Comparison of ENCODE assay signal across 24 cellular contexts in the genomic region with DNA sequence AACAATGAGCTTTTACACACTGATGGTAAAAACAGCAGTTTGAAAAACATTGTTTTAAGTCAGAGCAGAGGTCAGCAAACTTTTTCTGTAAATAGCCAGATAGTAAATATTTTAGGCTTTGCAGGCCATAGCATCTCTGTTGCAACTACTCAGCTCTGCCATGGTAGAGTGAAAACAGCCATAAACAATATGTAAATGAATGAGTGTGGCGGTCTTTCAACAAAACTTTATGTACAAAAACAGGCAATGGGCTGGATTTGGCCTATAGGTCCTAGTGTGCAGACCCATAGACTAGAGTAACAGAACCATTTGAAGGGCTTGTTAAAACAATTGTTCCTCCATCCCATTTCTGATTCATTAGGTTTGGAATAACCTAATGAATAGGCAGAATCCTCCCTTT.
A peak's percentile ranks its signal among the peaks of the same experiment; 100 is the strongest.
DNase-seq lines count a peak whose midpoint lies in the region; ATAC-seq and TF ChIP-seq lines count a peak whose summit lies in the region.
"Had no signal": no experiment of that assay in that cellular context is flagged by ENCODE, and none has a peak within 500 bp of the region (broad histone marks: within the 10 kb centered on the region; RNA-seq: fewer than 3 reads in every experiment).

No MANE protein-coding gene starts in this region.

- TF ChIP-seq POLR2A in breast epithelium (IDR thresholded peaks at IDR 0.05): no peak

- peaks cover 31% of the 10 kb centered on the region for H3F3A ChIP-seq in smooth muscle cell (ENCODE audit: low read depth)

- H3K27ac Mint-ChIP-seq in WTC11: no peak overlapping the region
- no peak overlapping the region for H3K27ac Mint-ChIP-seq in T-helper 2 cell treated with Interferon-gamma antibody and Interleukin-4, amounts not matched to agents 5 μg/mL and 100 μg/mL, for 36 hours
- H3K27ac Mint-ChIP-seq: activated T-cell treated with anti-CD3 and anti-CD28 coated beads, Interleukin-2, amount 50 U/mL, for 24 hours; CD4-positive, alpha-beta memory T cell; dendritic cell treated with granulocyte-macrophage colony-stimulating factor and Interleukin-4, amounts not matched to agents 40 ng/mL and 50 ng/mL, for 4 days; natural killer cell; T-helper 17 cell had no signal

- BruUV-seq in mammary epithelial cell (replicated peaks; lab: Mats Ljungman, UMichigan): no TSS peak

- POLR2A ChIA-PET in WTC11 (lab: Charles Lee): no interaction called here

- H3K9me3 ChIP-seq in mammary epithelial cell (replicated peaks; ENCODE audit: insufficient read depth, low read length): no peaks in the 10 kb centered on the region
- no peaks in the 10 kb centered on the region for H3K9me3 ChIP-seq in breast epithelium
- H3K9me3 ChIP-seq in smooth muscle cell (replicated peaks; ENCODE audit: low read depth): no peaks in the 10 kb centered on the region
- H3K9me3 ChIP-seq: heart left ventricle had no signal

- H3K27ac ChIP-seq in mammary epithelial cell (ENCODE audit: insufficient read depth, low read depth, low read length): peak overlapping the region; percentile 98
- peak overlapping the region in 1 of 2 donors; percentile 81 for H3K27ac ChIP-seq in breast epithelium
- H3K27ac ChIP-seq in foreskin keratinocyte: peak overlapping the region; percentile 92
- peak overlapping the region; percentile 94 for H3K27ac ChIP-seq in smooth muscle cell (ENCODE audit: low read depth)
- H3K27ac ChIP-seq: parathyroid adenoma had no signal

- peaks cover 43% of the 10 kb centered on the region for H3K27me3 Mint-ChIP-seq in WTC11 (ENCODE audit: low read depth)
- no peaks in the 10 kb centered on the region for H3K27me3 Mint-ChIP-seq in T-helper 2 cell treated with Interferon-gamma antibody and Interleukin-4, amounts not matched to agents 5 μg/mL and 100 μg/mL, for 36 hours (ENCODE audit: low read depth)
- H3K27me3 Mint-ChIP-seq: activated T-cell treated with anti-CD3 and anti-CD28 coated beads, Interleukin-2, amount 50 U/mL, for 24 hours; CD4-positive, alpha-beta memory T cell; dendritic cell treated with granulocyte-macrophage colony-stimulating factor and Interleukin-4, amounts not matched to agents 40 ng/mL and 50 ng/mL, for 4 days; T-helper 17 cell; type B pancreatic cell had no signal

- intact Hi-C loops in mammary epithelial cell (cut with micrococcal nuclease): no loop called here
- intact Hi-C loops in breast epithelium (cut with DNase I; ENCODE audit: low total_unique reads): no loop called here

- TF ChIP-seq CTCF in mammary epithelial cell (conservative IDR thresholded peaks at IDR 0.05 in 1 of 2, IDR thresholded peaks at IDR 0.05 in 1 of 2; ENCODE audit: extremely low read depth in 1 of 2, insufficient read depth in 1 of 2, low read depth in 1 of 2, low read length in 2 of 2) (no peak), breast epithelium (IDR thresholded peaks at IDR 0.05) (no peak), WTC11 (IDR thresholded peaks at IDR 0.05) (no peak), foreskin keratinocyte (conservative IDR thresholded peaks at IDR 0.05) (no peak), smooth muscle cell (IDR thresholded peaks at IDR 0.05; ENCODE audit: borderline replicate concordance, insufficient read depth, poor library complexity, severe bottlenecking) (no peak)

- H3K4me2 ChIP-seq in mammary epithelial cell (ENCODE audit: insufficient read depth, low read depth, low read length): no peak overlapping the region
- peak overlapping the region; percentile 40 for H3K4me2 ChIP-seq in smooth muscle cell

- H3K4me1 ChIP-seq in mammary epithelial cell (ENCODE audit: insufficient read depth, low read length) (peaks cover 52% of the 10 kb centered on the region), breast epithelium (peaks cover 0 to 15% of the 10 kb centered on the region in 2 donors), foreskin keratinocyte (peaks cover 26% of the 10 kb centered on the region), smooth muscle cell (ENCODE audit: low read depth) (peaks cover 38% of the 10 kb centered on the region)

- H3K36me3 Mint-ChIP-seq in WTC11: peaks cover 18% of the 10 kb centered on the region
- peaks cover 6% of the 10 kb centered on the region for H3K36me3 Mint-ChIP-seq in T-helper 2 cell treated with Interferon-gamma antibody and Interleukin-4, amounts not matched to agents 5 μg/mL and 100 μg/mL, for 36 hours (ENCODE audit: low read depth)
- H3K36me3 Mint-ChIP-seq: natural killer cell had no signal

- H3K79me2 ChIP-seq in mammary epithelial cell (ENCODE audit: insufficient read depth, low read length) (no peaks in the 10 kb centered on the region), smooth muscle cell (ENCODE audit: low read depth) (no peaks in the 10 kb centered on the region)
- H3K79me2 ChIP-seq: parathyroid adenoma had no signal

- peaks cover 2% of the 10 kb centered on the region for H3K36me3 ChIP-seq in mammary epithelial cell (ENCODE audit: insufficient read depth, low read length)
- H3K36me3 ChIP-seq in breast epithelium: no peaks in the 10 kb centered on the region
- no peaks in the 10 kb centered on the region for H3K36me3 ChIP-seq in smooth muscle cell (ENCODE audit: low read depth)

- dilution Hi-C loops in mammary epithelial cell (cut with HindIII; ENCODE audit: low sequenced_read_pairs): no loop called here

- H3K4me3 Mint-ChIP-seq in WTC11: no peak overlapping the region
- H3K4me3 Mint-ChIP-seq in T-helper 2 cell treated with Interferon-gamma antibody and Interleukin-4, amounts not matched to agents 5 μg/mL and 100 μg/mL, for 36 hours: no peak overlapping the region
- H3K4me3 Mint-ChIP-seq: activated T-cell treated with anti-CD3 and anti-CD28 coated beads, Interleukin-2, amount 50 U/mL, for 24 hours; CD4-positive, alpha-beta memory T cell; dendritic cell treated with granulocyte-macrophage colony-stimulating factor and Interleukin-4, amounts not matched to agents 40 ng/mL and 50 ng/mL, for 4 days; natural killer cell; T-helper 17 cell had no signal

- H2AFZ ChIP-seq in mammary epithelial cell (ENCODE audit: low read depth, low read length) (no peak overlapping the region), smooth muscle cell (ENCODE audit: low read depth) (no peak overlapping the region)
- H2AFZ ChIP-seq: parathyroid adenoma had no signal

- WGBS in mammary epithelial cell (ENCODE audit: low coverage, missing lambda C conversion rate): 94% methylated on average over 1 of the region's 1 CpG
- WGBS in smooth muscle cell (ENCODE audit: low lambda C conversion rate): 75% methylated on average over 1 of the region's 1 CpG

- DNase-seq in mammary epithelial cell (no peak), breast epithelium (ENCODE audit: low spot score in 2 of 2) (no peak), WTC11 (ENCODE audit: low spot score) (no peak), foreskin keratinocyte (no peak), smooth muscle cell (lab: John Stamatoyannopoulos, UW; ENCODE audit: unreplicated experiment) (no peak)
- DNase-seq in T-helper 2 cell treated with Interferon-gamma antibody and Interleukin-4, amounts not matched to agents 5 μg/mL and 100 μg/mL, for 36 hours (ENCODE audit: low spot score): no peak
- DNase-seq: 8988T; activated CD4-positive, alpha-beta T cell treated with anti-CD3 and anti-CD28 coated beads for 4 hours; activated naive CD4-positive, alpha-beta T cell; activated T-cell treated with anti-CD3 and anti-CD28 coated beads, Interleukin-2, amount 50 U/mL, for 24 hours; CD4-positive, alpha-beta memory T cell; DMS 273 treated with DMSO at 0.1 percent for 48 hours; heart left ventricle; left colon; natural killer cell; NCI-H1436 treated with DMSO at 0.1 percent for 48 hours; NCI-H2107; stimulated activated CD4-positive, alpha-beta T cell treated with anti-CD3 and anti-CD28 coated beads, Interleukin-15, amount 100 ng/mL, for 24 hours; T-helper 17 cell had no signal

- H3K4me1 Mint-ChIP-seq in WTC11: peaks cover 29% of the 10 kb centered on the region
- H3K4me1 Mint-ChIP-seq in T-helper 2 cell treated with Interferon-gamma antibody and Interleukin-4, amounts not matched to agents 5 μg/mL and 100 μg/mL, for 36 hours (ENCODE audit: low read depth): peaks cover 10% of the 10 kb centered on the region
- H3K4me1 Mint-ChIP-seq: natural killer cell had no signal

- CTCF ChIA-PET in mammary epithelial cell (lab: Charles Lee; ENCODE audit: low non-redundant PET) (no interaction called here), WTC11 (lab: Charles Lee) (no interaction called here)

- in situ Hi-C loops in mammary epithelial cell (cut with MboI; ENCODE audit: low sequenced_read_pairs in 2 of 2): no loop called here

- ATAC-seq in WTC11: peak; percentile 29; the same call in 1 of the 2 replicates
- ATAC-seq in foreskin keratinocyte: no peak
- no peak for ATAC-seq in HG03521 (IDR thresholded peaks at IDR 0.05; ENCODE audit: unreplicated experiment)
- ATAC-seq in GM19397 (IDR thresholded peaks at IDR 0.05; ENCODE audit: unreplicated experiment): no peak
- ATAC-seq: left colon, natural killer cell, T-helper 17 cell had no signal

- H3K9ac ChIP-seq in mammary epithelial cell (ENCODE audit: insufficient read depth, low read length) (no peak overlapping the region), smooth muscle cell (ENCODE audit: low read depth) (no peak overlapping the region)
- H3K9ac ChIP-seq: parathyroid adenoma had no signal

- H3K27me3 ChIP-seq in mammary epithelial cell (ENCODE audit: insufficient read depth, low read length) (no peaks in the 10 kb centered on the region), breast epithelium (no peaks in the 10 kb centered on the region), foreskin keratinocyte (no peaks in the 10 kb centered on the region), smooth muscle cell (ENCODE audit: low read depth) (no peaks in the 10 kb centered on the region)
- H3K27me3 ChIP-seq: heart left ventricle had no signal

- H4K20me1 ChIP-seq in mammary epithelial cell (ENCODE audit: insufficient read depth, low read length) (no peaks in the 10 kb centered on the region), smooth muscle cell (ENCODE audit: low read depth) (no peaks in the 10 kb centered on the region)

- no peaks in the 10 kb centered on the region for H3K9me3 Mint-ChIP-seq in WTC11
- H3K9me3 Mint-ChIP-seq in T-helper 2 cell treated with Interferon-gamma antibody and Interleukin-4, amounts not matched to agents 5 μg/mL and 100 μg/mL, for 36 hours: no peaks in the 10 kb centered on the region
- H3K9me3 Mint-ChIP-seq: activated T-cell treated with anti-CD3 and anti-CD28 coated beads, Interleukin-2, amount 50 U/mL, for 24 hours; CD4-positive, alpha-beta memory T cell; dendritic cell treated with granulocyte-macrophage colony-stimulating factor and Interleukin-4, amounts not matched to agents 40 ng/mL and 50 ng/mL, for 4 days; natural killer cell; type B pancreatic cell had no signal

- H3K4me3 ChIP-seq in mammary epithelial cell (replicated peaks in 1 of 3; ENCODE audit: insufficient read depth in 1 of 3, low read depth in 2 of 3, low read length in 3 of 3) (no peak overlapping the region), breast epithelium (no peak overlapping the region), smooth muscle cell (no peak overlapping the region)

TF ChIP-seq in WTC11, 78 proteins besides CTCF, POLR2A, EP300 and RAD21 (continues in another document):
- TF ChIP-seq IRF2 (CRISPR knock-in tag; IDR thresholded peaks at IDR 0.05; ENCODE audit: borderline replicate concordance, low read depth) (no peak), ESRRA (CRISPR knock-in tag; IDR thresholded peaks at IDR 0.05; ENCODE audit: borderline replicate concordance) (no peak), ZNF263 (CRISPR knock-in tag; IDR thresholded peaks at IDR 0.05; ENCODE audit: low read depth) (no peak), JAZF1 (CRISPR knock-in tag; IDR thresholded peaks at IDR 0.05) (no peak)
